7 cellular contexts compared by ENCODE assay signal in the genomic region with DNA sequence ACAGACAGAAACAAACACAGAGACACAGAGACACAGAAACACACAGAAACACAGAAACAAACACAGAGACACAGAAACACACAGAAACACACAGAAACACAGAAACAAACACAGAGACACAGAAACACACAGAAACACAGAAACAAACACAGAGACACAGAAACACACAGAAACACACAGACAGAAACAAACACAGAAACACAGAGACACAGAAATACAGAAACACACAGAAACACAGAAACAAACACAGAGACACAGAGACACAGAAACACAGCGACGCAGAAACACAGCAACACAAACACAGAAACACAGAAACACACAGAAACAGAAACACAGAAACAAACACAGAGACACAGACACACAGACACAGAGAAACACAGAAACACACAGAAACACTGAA.
DNase-seq lines count a peak whose midpoint lies in the region; ATAC-seq, FAIRE-seq and TF ChIP-seq lines count a peak whose summit lies in the region.
"Not testable (repeated sequence)": the region's sequence is repeated elsewhere in the genome, so short reads cannot be mapped to it uniquely, and the experiment has no call there.

No MANE protein-coding gene starts in this region.

- 0 out of 2 replicates have a peak overlapping the region, but pooled peaks have one; percentile 27 for H2BK12ac ChIP-seq in H1 (ENCODE audit: low read depth, low read length)

- ATAC-seq in GM23338; stimulated activated naive B cell treated with anti-CD40 and anti-IgM and Interleukin-4, amounts not matched to agents 10 μg/mL and 1 μg/mL and 100 μg/mL, for 72 hours (replicated peaks): not testable (repeated sequence)

- peaks cover 9 to 18% of the 10 kb centered on the region in 2 experiments; a peak in 3 of 4 replicates for H3K9me3 ChIP-seq in H1 (ENCODE audit: insufficient read depth in 2 of 2, low read depth in 1 of 2, low read length in 1 of 2)
- H3K9me3 ChIP-seq in neural progenitor cell (ENCODE audit: low read depth), result not testable (repeated sequence)

- not testable (repeated sequence) for H3K36me3 ChIP-seq in GM23338 (ENCODE audit: insufficient read depth); H1 (ENCODE audit: control insufficient read depth in 2 of 4, insufficient read depth in 4 of 4, low read length in 3 of 4); neural progenitor cell

- not testable (repeated sequence) for FAIRE-seq in H1 (lab: Jason Lieb, UNC)

- H3K9me2 ChIP-seq in GM23338 (ENCODE audit: insufficient read depth), result not testable (repeated sequence)

- H3K4me2 ChIP-seq in GM23338; H1 (ENCODE audit: insufficient read depth in 1 of 2, low read depth in 2 of 2, low read length in 2 of 2); neural progenitor cell: not testable (repeated sequence)

- POLR2A ChIA-PET in H1 (lab: Charles Lee; ENCODE audit: partially characterized antibody), result not testable (repeated sequence)

- peak overlapping the region; percentile 2; the same call in 1 of the 2 replicates for H3K27ac Mint-ChIP-seq in GM23338
- peak overlapping the region; percentile 16 for H3K27ac Mint-ChIP-seq in activated T-cell treated with anti-CD3 and anti-CD28 coated beads, Interleukin-2, amount 50 U/mL, for 24 hours
- H3K27ac Mint-ChIP-seq in brain, result peak overlapping the region; percentile 37 to 92 (median 58)
- H3K27ac Mint-ChIP-seq in mesothelial cell of epicardium, result peak overlapping the region; percentile 91
- H3K27ac Mint-ChIP-seq in neural progenitor cell, result peak overlapping the region; percentile 76
- peak overlapping the region; percentile 68 for H3K27ac Mint-ChIP-seq in stimulated activated naive B cell treated with anti-CD40 and anti-IgM and Interleukin-4, amounts not matched to agents 10 μg/mL and 1 μg/mL and 100 μg/mL, for 72 hours

- H3K27me3 Mint-ChIP-seq in GM23338 (ENCODE audit: insufficient read depth, low read depth, poor library complexity); activated T-cell treated with anti-CD3 and anti-CD28 coated beads, Interleukin-2, amount 50 U/mL, for 24 hours; mesothelial cell of epicardium (ENCODE audit: low read depth): not testable (repeated sequence)
- H3K27me3 Mint-ChIP-seq in brain, result peaks cover 24% of the 10 kb centered on the region
- H3K27me3 Mint-ChIP-seq in neural progenitor cell (ENCODE audit: insufficient read depth, low read depth), result peaks cover 13% of the 10 kb centered on the region
- peaks cover 12% of the 10 kb centered on the region in 2 donors for H3K27me3 Mint-ChIP-seq in stimulated activated naive B cell treated with anti-CD40 and anti-IgM and Interleukin-4, amounts not matched to agents 10 μg/mL and 1 μg/mL and 100 μg/mL, for 72 hours

- H3K4me1 Mint-ChIP-seq in GM23338; activated T-cell treated with anti-CD3 and anti-CD28 coated beads, Interleukin-2, amount 50 U/mL, for 24 hours (ENCODE audit: low read depth); stimulated activated naive B cell treated with anti-CD40 and anti-IgM and Interleukin-4, amounts not matched to agents 10 μg/mL and 1 μg/mL and 100 μg/mL, for 72 hours: not testable (repeated sequence)
- peaks cover 28% of the 10 kb centered on the region for H3K4me1 Mint-ChIP-seq in brain
- H3K4me1 Mint-ChIP-seq in mesothelial cell of epicardium, result peaks cover 51% of the 10 kb centered on the region
- peaks cover 24% of the 10 kb centered on the region for H3K4me1 Mint-ChIP-seq in neural progenitor cell

- not testable (repeated sequence) for H3K18ac ChIP-seq in H1 (ENCODE audit: extremely low read depth, low read length)

- CTCF ChIA-PET in H1 (lab: Charles Lee; ENCODE audit: partially characterized antibody), result not testable (repeated sequence)

- TF ChIP-seq EP300 in H1 (IDR thresholded peaks at IDR 0.05; ENCODE audit: borderline replicate concordance in 1 of 2, low read depth in 2 of 2, low read length in 2 of 2), result not testable (repeated sequence)

- not testable (repeated sequence) for H2BK15ac ChIP-seq in H1 (ENCODE audit: low read length)

- H3K36me3 Mint-ChIP-seq in GM23338 (ENCODE audit: low read depth); activated T-cell treated with anti-CD3 and anti-CD28 coated beads, Interleukin-2, amount 50 U/mL, for 24 hours (ENCODE audit: low read depth); brain; mesothelial cell of epicardium; neural progenitor cell; stimulated activated naive B cell treated with anti-CD40 and anti-IgM and Interleukin-4, amounts not matched to agents 10 μg/mL and 1 μg/mL and 100 μg/mL, for 72 hours: not testable (repeated sequence)

- peaks cover 12% of the 10 kb centered on the region for H3K9me3 Mint-ChIP-seq in GM23338
- H3K9me3 Mint-ChIP-seq in activated T-cell treated with anti-CD3 and anti-CD28 coated beads, Interleukin-2, amount 50 U/mL, for 24 hours; brain; mesothelial cell of epicardium; neural progenitor cell; stimulated activated naive B cell treated with anti-CD40 and anti-IgM and Interleukin-4, amounts not matched to agents 10 μg/mL and 1 μg/mL and 100 μg/mL, for 72 hours: not testable (repeated sequence)

- H2BK120ac ChIP-seq in H1 (replicated peaks; ENCODE audit: low read depth, low read length), result not testable (repeated sequence)

- not testable (repeated sequence) for H3K27ac ChIP-seq in GM23338 (ENCODE audit: low read depth); H1 (ENCODE audit: low read depth, low read length); neural progenitor cell

- not testable (repeated sequence) for H3K4me1 ChIP-seq in GM23338 (ENCODE audit: insufficient read depth); H1 (replicated peaks in 1 of 4; ENCODE audit: control insufficient read depth in 3 of 4, insufficient read depth in 4 of 4, low read length in 3 of 4)
- H3K4me1 ChIP-seq in neural progenitor cell, result peaks cover 22% of the 10 kb centered on the region

- not testable (repeated sequence) for H4K8ac ChIP-seq in H1 (ENCODE audit: extremely low read depth, insufficient read depth, low read length)

- H2BK20ac ChIP-seq in H1 (ENCODE audit: low read length), result not testable (repeated sequence)

- H3F3A ChIP-seq in GM23338 (replicated peaks; ENCODE audit: low read depth); neural progenitor cell (ENCODE audit: low read depth): not testable (repeated sequence)

- H3K23ac ChIP-seq in H1 (ENCODE audit: insufficient read length), result not testable (repeated sequence)

- not testable (repeated sequence) for H4K91ac ChIP-seq in H1 (replicated peaks; ENCODE audit: insufficient read length, low read length)

- H3K4me3 Mint-ChIP-seq in GM23338; activated T-cell treated with anti-CD3 and anti-CD28 coated beads, Interleukin-2, amount 50 U/mL, for 24 hours; mesothelial cell of epicardium; stimulated activated naive B cell treated with anti-CD40 and anti-IgM and Interleukin-4, amounts not matched to agents 10 μg/mL and 1 μg/mL and 100 μg/mL, for 72 hours: not testable (repeated sequence)
- H3K4me3 Mint-ChIP-seq in brain (peak overlapping the region in 1 of 5 experiments; percentile 25), neural progenitor cell (peak overlapping the region; percentile 13)

- TF ChIP-seq POLR2A in H1 (IDR thresholded peaks at IDR 0.05; ENCODE audit: control extremely low read depth in 1 of 2, low read depth in 2 of 2, low read length in 2 of 2), result not testable (repeated sequence)

- not testable (repeated sequence) for H3K4ac ChIP-seq in H1 (replicated peaks; ENCODE audit: insufficient read length, low read depth, low read length)

- not testable (repeated sequence) for H3K4me3 ChIP-seq in GM23338; H1 (ENCODE audit: extremely low read depth in 1 of 4, insufficient read depth in 2 of 4, low read depth in 3 of 4, low read length in 4 of 4); neural progenitor cell

- WGBS in H1 (ENCODE audit: extremely low coverage in 1 of 2, insufficient coverage in 1 of 2, insufficient read length in 1 of 2, insufficient replicate concordance in 2 of 2, low coverage in 1 of 2, low lambda C conversion rate in 2 of 2, missing lambda C conversion rate in 1 of 2), 2 experiments, result 93% methylated on average over 2 of the region's 2 CpGs; no CpG with 5 or more reads in 1 of the 2 experiments

- H2BK5ac ChIP-seq in H1 (ENCODE audit: low read depth, low read length), result not testable (repeated sequence)

- H3K9ac ChIP-seq in H1 (replicated peaks in 1 of 4; ENCODE audit: extremely low read depth in 1 of 4, low read depth in 3 of 4, low read length in 3 of 4); neural progenitor cell: not testable (repeated sequence)

- H4K5ac ChIP-seq in H1 (ENCODE audit: insufficient read length, low read depth, low read length), result not testable (repeated sequence)

- not testable (repeated sequence) for TF ChIP-seq CTCF in GM23338 (conservative IDR thresholded peaks at IDR 0.05; ENCODE audit: low read depth in 2 of 2); brain (conservative IDR thresholded peaks at IDR 0.05); H1 (IDR thresholded peaks at IDR 0.05; ENCODE audit: control extremely low read depth in 1 of 3, insufficient read depth in 1 of 3, low read depth in 1 of 3, low read length in 3 of 3); mesothelial cell of epicardium (IDR thresholded peaks at IDR 0.05; ENCODE audit: unreplicated experiment); neural progenitor cell (IDR thresholded peaks at IDR 0.05)

- H3K27me3 ChIP-seq in GM23338 (ENCODE audit: insufficient read depth); H1 (replicated peaks in 1 of 4; ENCODE audit: control insufficient read depth in 3 of 4, extremely low read depth in 1 of 4, insufficient read depth in 3 of 4, low read length in 3 of 4): not testable (repeated sequence)
- H3K27me3 ChIP-seq in neural progenitor cell, result peaks cover 13% of the 10 kb centered on the region

- H3K79me1 ChIP-seq in H1 (ENCODE audit: low read depth, low read length), result not testable (repeated sequence)

- not testable (repeated sequence) for H3K14ac ChIP-seq in H1 (ENCODE audit: insufficient read length)

- not testable (repeated sequence) for H2AK5ac ChIP-seq in H1 (ENCODE audit: low read depth, low read length)

- H3K23me2 ChIP-seq in H1 (ENCODE audit: low read depth, low read length), result not testable (repeated sequence)

- H3K56ac ChIP-seq in H1 (replicated peaks; ENCODE audit: insufficient read length, low read depth, low read length), result not testable (repeated sequence)

- not testable (repeated sequence) for H4K20me1 ChIP-seq in GM23338 (replicated peaks; ENCODE audit: insufficient read depth); H1 (replicated peaks in 1 of 2; ENCODE audit: control insufficient read depth in 1 of 2, insufficient read depth in 2 of 2, low read length in 2 of 2); neural progenitor cell (ENCODE audit: low read depth)

- DNase-seq in GM23338 (ENCODE audit: low spot score); activated T-cell treated with anti-CD3 and anti-CD28 coated beads, Interleukin-2, amount 50 U/mL, for 24 hours; H1 (ENCODE audit: low read depth in 1 of 2, low spot score in 2 of 2); mesothelial cell of epicardium (ENCODE audit: low spot score in 2 of 2, unreplicated experiment in 2 of 2); neural progenitor cell (ENCODE audit: low spot score); stimulated activated naive B cell treated with anti-CD40 and anti-IgM and Interleukin-4, amounts not matched to agents 10 μg/mL and 1 μg/mL and 100 μg/mL, for 72 hours: not testable (repeated sequence)

- not testable (repeated sequence) for TF ChIP-seq RAD21 in H1 (IDR thresholded peaks at IDR 0.05 in 1 of 2, conservative IDR thresholded peaks at IDR 0.05 in 1 of 2; ENCODE audit: low read depth in 2 of 2, low read length in 2 of 2)

- not testable (repeated sequence) for H3K79me2 ChIP-seq in GM23338 (replicated peaks; ENCODE audit: insufficient read depth); H1 (ENCODE audit: control insufficient read depth in 1 of 2, insufficient read depth in 2 of 2, low read length in 2 of 2); neural progenitor cell (ENCODE audit: low read depth)

- H2AFZ ChIP-seq in GM23338; H1 (ENCODE audit: low read length); neural progenitor cell (replicated peaks): not testable (repeated sequence)

Comparison
In these comparisons a context has a peak if more than half of its experiments do, and no peak if none do; other contexts are left out.
1. H3K27ac Mint-ChIP-seq: peak in every context shown above with its lines; median percentile 91 in mesothelial cell of epicardium; 76 in neural progenitor cell; 68 in stimulated activated naive B cell treated with anti-CD40 and anti-IgM and Interleukin-4, amounts not matched to agents 10 μg/mL and 1 μg/mL and 100 μg/mL, for 72 hours; 58 in brain; 16 in activated T-cell treated with anti-CD3 and anti-CD28 coated beads, Interleukin-2, amount 50 U/mL, for 24 hours; 2 in GM23338.